Comparison of ENCODE assay signal across 20 cellular contexts in genomic region chr17:52604105-52604504, GRCh38.
"Had no signal": no experiment of that assay in that cellular context is flagged by ENCODE, and none has a peak within 500 bp of the region (broad histone marks: within the 10 kb centered on the region; RNA-seq: fewer than 3 reads in every experiment).

No MANE protein-coding gene starts in this region.

- H3K9me3 ChIP-seq: thyroid gland, upper lobe of right lung had no signal

- H3K27ac Mint-ChIP-seq: activated CD4-positive, alpha-beta memory T cell treated with anti-CD3 and anti-CD28 coated beads, Interleukin-2, amount 10 ng/mL, durations not matched to agents 7 days and 5 days; activated CD4-positive, alpha-beta T cell treated with anti-CD3 and anti-CD28 coated beads, Interleukin-2, amount 10 ng/mL, durations not matched to agents 24 days and 14 days; activated naive CD4-positive, alpha-beta T cell treated with anti-CD3 and anti-CD28 coated beads, Interleukin-2, amount 10 ng/mL, durations not matched to agents 7 days and 5 days; memory B cell; natural killer cell treated with Interleukin-12 subunit alpha and Interleukin-12 subunit beta and Interleukin-15 and Interleukin-18, amount 100 ng/mL, for 72 hours; T-helper 17 cell had no signal

- H3K27me3 ChIP-seq: thyroid gland, upper lobe of right lung had no signal

- H3K9me3 Mint-ChIP-seq: activated naive CD4-positive, alpha-beta T cell treated with anti-CD3 and anti-CD28 coated beads, Interleukin-2, amount 10 ng/mL, durations not matched to agents 7 days and 5 days had no signal

- H3K4me3 ChIP-seq: coronary artery, thyroid gland, upper lobe of right lung had no signal

- H3K4me1 ChIP-seq: parathyroid adenoma, thyroid gland, upper lobe of right lung had no signal

- H3K36me3 ChIP-seq: thyroid gland, upper lobe of right lung had no signal

- H3K27me3 Mint-ChIP-seq: activated CD4-positive, alpha-beta memory T cell treated with anti-CD3 and anti-CD28 coated beads, Interleukin-2, amount 10 ng/mL, durations not matched to agents 7 days and 5 days; activated CD4-positive, alpha-beta T cell treated with anti-CD3 and anti-CD28 coated beads, Interleukin-2, amount 10 ng/mL, durations not matched to agents 24 days and 14 days; activated naive CD4-positive, alpha-beta T cell treated with anti-CD3 and anti-CD28 coated beads, Interleukin-2, amount 10 ng/mL, durations not matched to agents 7 days and 5 days; memory B cell; natural killer cell treated with Interleukin-12 subunit alpha and Interleukin-12 subunit beta and Interleukin-15 and Interleukin-18, amount 100 ng/mL, for 72 hours; T-helper 17 cell had no signal

- DNase-seq: activated CD4-positive, alpha-beta memory T cell treated with anti-CD3 and anti-CD28 coated beads, Interleukin-2, amount 10 ng/mL, durations not matched to agents 7 days and 5 days; activated CD4-positive, alpha-beta T cell treated with anti-CD3 and anti-CD28 coated beads, Interleukin-2, amount 10 ng/mL, durations not matched to agents 24 days and 14 days; activated effector memory CD4-positive, alpha-beta T cell treated with anti-CD3 and anti-CD28 coated beads, Interleukin-2, amount 50 U/mL, for 16 hours; activated naive CD4-positive, alpha-beta T cell treated with anti-CD3 and anti-CD28 coated beads, Interleukin-2, amount 10 ng/mL, durations not matched to agents 7 days and 5 days; amygdala; cerebellar nuclear complex; erythroblast; head of caudate nucleus; hypothalamus; nucleus accumbens; stimulated activated CD4-positive, alpha-beta T cell treated with anti-CD3 and anti-CD28 coated beads, Interleukin-4, amount 100 ng/mL, for 4 hours; stimulated activated naive CD8-positive, alpha-beta T cell treated with anti-CD3 and anti-CD28 coated beads, Interleukin-15, Interleukin-2, amounts not matched to agents 100 U/mL and 50 U/mL, for 24 hours; SW 1271; T-helper 17 cell; thyroid gland; upper lobe of right lung had no signal

- H3K27ac ChIP-seq: coronary artery, parathyroid adenoma, thyroid gland, upper lobe of right lung had no signal

- H3K4me3 Mint-ChIP-seq: activated CD4-positive, alpha-beta memory T cell treated with anti-CD3 and anti-CD28 coated beads, Interleukin-2, amount 10 ng/mL, durations not matched to agents 7 days and 5 days; activated CD4-positive, alpha-beta T cell treated with anti-CD3 and anti-CD28 coated beads, Interleukin-2, amount 10 ng/mL, durations not matched to agents 24 days and 14 days; activated naive CD4-positive, alpha-beta T cell treated with anti-CD3 and anti-CD28 coated beads, Interleukin-2, amount 10 ng/mL, durations not matched to agents 7 days and 5 days; memory B cell; natural killer cell treated with Interleukin-12 subunit alpha and Interleukin-12 subunit beta and Interleukin-15 and Interleukin-18, amount 100 ng/mL, for 72 hours; T-helper 17 cell had no signal

- H3K4me1 Mint-ChIP-seq: activated CD4-positive, alpha-beta memory T cell treated with anti-CD3 and anti-CD28 coated beads, Interleukin-2, amount 10 ng/mL, durations not matched to agents 7 days and 5 days; activated CD4-positive, alpha-beta T cell treated with anti-CD3 and anti-CD28 coated beads, Interleukin-2, amount 10 ng/mL, durations not matched to agents 24 days and 14 days; activated naive CD4-positive, alpha-beta T cell treated with anti-CD3 and anti-CD28 coated beads, Interleukin-2, amount 10 ng/mL, durations not matched to agents 7 days and 5 days; memory B cell; T-helper 17 cell had no signal

- H3K36me3 Mint-ChIP-seq: activated naive CD4-positive, alpha-beta T cell treated with anti-CD3 and anti-CD28 coated beads, Interleukin-2, amount 10 ng/mL, durations not matched to agents 7 days and 5 days; memory B cell; natural killer cell treated with Interleukin-12 subunit alpha and Interleukin-12 subunit beta and Interleukin-15 and Interleukin-18, amount 100 ng/mL, for 72 hours had no signal

- ATAC-seq: natural killer cell treated with Interleukin-12 subunit alpha and Interleukin-12 subunit beta and Interleukin-15 and Interleukin-18, amount 100 ng/mL, for 72 hours; stimulated activated naive CD8-positive, alpha-beta T cell treated with anti-CD3 and anti-CD28 coated beads, Interleukin-15, Interleukin-2, amounts not matched to agents 100 U/mL and 50 U/mL, for 24 hours; T-helper 17 cell; upper lobe of right lung had no signal
